Comparison of ENCODE assay signal across 15 cellular contexts in the genomic region with DNA sequence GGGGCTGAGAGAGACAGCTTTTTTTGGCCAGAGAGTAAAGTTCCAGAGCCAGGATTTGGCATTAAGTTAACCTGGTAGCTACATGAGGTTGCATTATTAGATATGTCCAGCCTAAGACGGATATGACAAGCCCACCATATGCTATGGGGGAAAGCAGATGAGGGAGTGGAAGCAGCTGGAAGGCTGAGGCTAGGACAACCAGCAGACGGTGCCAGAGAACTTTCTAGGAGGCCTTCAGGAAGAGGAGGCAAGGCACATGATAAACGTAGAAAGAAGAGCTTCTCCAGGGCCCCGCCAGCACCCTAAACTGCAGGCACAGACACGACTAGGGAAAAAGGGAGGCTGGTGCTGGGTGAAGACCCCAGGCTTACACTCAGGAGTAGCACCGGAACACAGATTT.
DNase-seq lines count a peak whose midpoint lies in the region; ATAC-seq and TF ChIP-seq lines count a peak whose summit lies in the region.
"Had no signal": no experiment of that assay in that cellular context is flagged by ENCODE, and none has a peak within 500 bp of the region (broad histone marks: within the 10 kb centered on the region; RNA-seq: fewer than 3 reads in every experiment).

No MANE protein-coding gene starts in this region.

- H3K27me3 ChIP-seq in cardiac muscle cell (no peaks in the 10 kb centered on the region), left ventricle myocardium inferior (ENCODE audit: low read depth) (no peaks in the 10 kb centered on the region), OCI-LY3 (ENCODE audit: low read depth, low read length) (no peaks in the 10 kb centered on the region), kidney epithelial cell (ENCODE audit: control insufficient read depth, insufficient read depth, low read length) (no peaks in the 10 kb centered on the region)

- no peak overlapping the region for H3K4me3 Mint-ChIP-seq in activated naive CD4-positive, alpha-beta T cell treated with anti-CD3 and anti-CD28 coated beads for 36 hours
- no peak overlapping the region for H3K4me3 Mint-ChIP-seq in activated naive CD8-positive, alpha-beta T cell treated with anti-CD3 and anti-CD28 coated beads for 36 hours
- H3K4me3 Mint-ChIP-seq: CD14-positive monocyte had no signal

- intact Hi-C loops in left ventricle myocardium inferior (cut with micrococcal nuclease), result no loop called here
- intact Hi-C loops in activated naive CD4-positive, alpha-beta T cell treated with anti-CD3 and anti-CD28 coated beads for 36 hours (cut with micrococcal nuclease), result no loop called here

- no peak overlapping the region for H3K9ac ChIP-seq in OCI-LY3 (ENCODE audit: low read length)

- H2AFZ ChIP-seq in OCI-LY3 (ENCODE audit: low read depth, low read length), result no peak overlapping the region

- H3K4me2 ChIP-seq in OCI-LY3 (ENCODE audit: low read length), result no peak overlapping the region

- no peaks in the 10 kb centered on the region for H4K20me1 ChIP-seq in OCI-LY3 (ENCODE audit: insufficient read depth, low read length)

- CTCF ChIA-PET in activated naive CD4-positive, alpha-beta T cell treated with anti-CD3 and anti-CD28 coated beads for 36 hours (lab: Charles Lee), result no interaction called here

- H3K27me3 Mint-ChIP-seq in activated naive CD4-positive, alpha-beta T cell treated with anti-CD3 and anti-CD28 coated beads for 36 hours (ENCODE audit: low read depth), result no peaks in the 10 kb centered on the region
- H3K27me3 Mint-ChIP-seq in activated naive CD8-positive, alpha-beta T cell treated with anti-CD3 and anti-CD28 coated beads for 36 hours, result no peaks in the 10 kb centered on the region

- H3K9me3 Mint-ChIP-seq in activated naive CD4-positive, alpha-beta T cell treated with anti-CD3 and anti-CD28 coated beads for 36 hours, result peaks cover 11% of the 10 kb centered on the region
- peaks cover 9% of the 10 kb centered on the region for H3K9me3 Mint-ChIP-seq in activated naive CD8-positive, alpha-beta T cell treated with anti-CD3 and anti-CD28 coated beads for 36 hours

- TF ChIP-seq CTCF in cardiac muscle cell (IDR thresholded peaks at IDR 0.05; ENCODE audit: low read depth, low read length), result peak; percentile 12
- no peak for TF ChIP-seq CTCF in left ventricle myocardium inferior (IDR thresholded peaks at IDR 0.05; ENCODE audit: borderline replicate concordance)
- TF ChIP-seq CTCF in C4-2B (conservative IDR thresholded peaks at IDR 0.05), result peak; percentile 9; the same call in 1 of the 2 replicates
- TF ChIP-seq CTCF in OCI-LY3 (IDR thresholded peaks at IDR 0.05; ENCODE audit: low read depth, low read length), result peak; percentile 21; the same call in 1 of the 2 replicates
- TF ChIP-seq CTCF in kidney epithelial cell (IDR thresholded peaks at IDR 0.05; ENCODE audit: insufficient read depth, low read length, poor library complexity, severe bottlenecking), result peak; percentile 2

- no peak for ATAC-seq in HG03432 (IDR thresholded peaks at IDR 0.05; ENCODE audit: unreplicated experiment)

- no peak overlapping the region for H3K27ac Mint-ChIP-seq in activated naive CD4-positive, alpha-beta T cell treated with anti-CD3 and anti-CD28 coated beads for 36 hours
- H3K27ac Mint-ChIP-seq in activated naive CD8-positive, alpha-beta T cell treated with anti-CD3 and anti-CD28 coated beads for 36 hours, result no peak overlapping the region
- H3K27ac Mint-ChIP-seq: CD14-positive monocyte had no signal

- no peak overlapping the region for H3K27ac ChIP-seq in cardiac muscle cell
- H3K27ac ChIP-seq in left ventricle myocardium inferior (replicated peaks), result no peak overlapping the region
- no peak overlapping the region for H3K27ac ChIP-seq in C4-2B
- H3K27ac ChIP-seq in OCI-LY3 (ENCODE audit: low read length), result no peak overlapping the region

- H3K4me1 ChIP-seq in cardiac muscle cell (ENCODE audit: low read depth) (peaks cover 7% of the 10 kb centered on the region), left ventricle myocardium inferior (peaks cover 12% of the 10 kb centered on the region), OCI-LY3 (ENCODE audit: low read length) (no peaks in the 10 kb centered on the region)
- H3K4me1 ChIP-seq: HAP-1 had no signal

- H3K4me3 ChIP-seq in cardiac muscle cell (no peak overlapping the region), left ventricle myocardium inferior (no peak overlapping the region), OCI-LY3 (ENCODE audit: low read length) (no peak overlapping the region), kidney epithelial cell (ENCODE audit: low read depth, low read length) (no peak overlapping the region)
- H3K4me3 ChIP-seq: HAP-1 had no signal

- no peak for DNase-seq in cardiac muscle cell (ENCODE audit: low read depth in 1 of 2, low spot score in 1 of 2)
- no peak for DNase-seq in left ventricle myocardium inferior
- no peak for DNase-seq in kidney epithelial cell (ENCODE audit: low read depth)
- no peak for DNase-seq in activated naive CD4-positive, alpha-beta T cell treated with anti-CD3 and anti-CD28 coated beads for 36 hours
- no peak for DNase-seq in activated naive CD8-positive, alpha-beta T cell treated with anti-CD3 and anti-CD28 coated beads for 36 hours
- DNase-seq: NCI-H1417 treated with DMSO at 0.1 percent for 48 hours, NCI-H1930, NCI-H774, Right ventricle myocardium superior, T-helper 2 cell had no signal

- no peaks in the 10 kb centered on the region for H3K79me2 ChIP-seq in OCI-LY3 (ENCODE audit: low read length)

- H3K9me3 ChIP-seq in cardiac muscle cell (ENCODE audit: low read depth) (no peaks in the 10 kb centered on the region), left ventricle myocardium inferior (replicated peaks) (peaks cover 7% of the 10 kb centered on the region), OCI-LY3 (ENCODE audit: insufficient read depth, low read length) (no peaks in the 10 kb centered on the region)
- H3K9me3 ChIP-seq: HAP-1 had no signal

- no peaks in the 10 kb centered on the region for H3K36me3 ChIP-seq in cardiac muscle cell
- no peaks in the 10 kb centered on the region for H3K36me3 ChIP-seq in left ventricle myocardium inferior
- no peaks in the 10 kb centered on the region for H3K36me3 ChIP-seq in OCI-LY3 (replicated peaks; ENCODE audit: low read depth, low read length)
- H3K36me3 ChIP-seq in kidney epithelial cell (ENCODE audit: control insufficient read depth, insufficient read depth, low read length), result no peaks in the 10 kb centered on the region
- H3K36me3 ChIP-seq: HAP-1 had no signal

- H3K36me3 Mint-ChIP-seq in activated naive CD4-positive, alpha-beta T cell treated with anti-CD3 and anti-CD28 coated beads for 36 hours (ENCODE audit: low read depth), result peaks cover 2% of the 10 kb centered on the region
- peaks cover 3% of the 10 kb centered on the region for H3K36me3 Mint-ChIP-seq in activated naive CD8-positive, alpha-beta T cell treated with anti-CD3 and anti-CD28 coated beads for 36 hours
- H3K36me3 Mint-ChIP-seq: CD14-positive monocyte had no signal

- peaks cover 4% of the 10 kb centered on the region for H3K4me1 Mint-ChIP-seq in activated naive CD4-positive, alpha-beta T cell treated with anti-CD3 and anti-CD28 coated beads for 36 hours (ENCODE audit: low read depth)
- peaks cover 2% of the 10 kb centered on the region for H3K4me1 Mint-ChIP-seq in activated naive CD8-positive, alpha-beta T cell treated with anti-CD3 and anti-CD28 coated beads for 36 hours
- H3K4me1 Mint-ChIP-seq: CD14-positive monocyte had no signal
